33 cellular contexts compared by ENCODE assay signal in the genomic region with DNA sequence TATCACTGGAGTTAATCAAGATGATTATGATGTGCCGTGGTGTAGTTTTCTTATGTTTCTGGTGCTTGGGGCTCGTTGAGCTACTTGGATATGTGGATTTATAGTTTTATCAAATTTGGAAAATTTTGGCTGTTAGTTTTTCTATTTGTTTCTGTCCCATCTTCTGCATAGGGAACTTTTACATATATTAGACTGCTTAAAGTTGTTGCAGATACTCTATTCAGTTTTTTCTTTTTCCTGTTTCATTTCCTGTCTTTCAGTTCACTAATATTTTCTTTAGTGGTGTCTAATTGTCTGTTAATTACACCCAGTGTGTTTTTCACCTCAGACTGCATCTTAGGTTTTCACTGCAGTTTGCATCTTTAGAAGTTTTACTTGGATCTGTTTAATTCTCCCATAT.
DNase-seq lines count a peak whose midpoint lies in the region; ATAC-seq and TF ChIP-seq lines count a peak whose summit lies in the region.
"Had no signal": no experiment of that assay in that cellular context is flagged by ENCODE, and none has a peak within 500 bp of the region (broad histone marks: within the 10 kb centered on the region; RNA-seq: fewer than 3 reads in every experiment).

No MANE protein-coding gene starts in this region.

- TF ChIP-seq CTCF in SK-N-SH (IDR thresholded peaks at IDR 0.05) (no peak), HEK293 (tag by site-specific recombination; IDR thresholded peaks at IDR 0.05) (no peak)

- 29% methylated on average over 2 of the region's 2 CpGs for WGBS in SK-N-SH (ENCODE audit: low lambda C conversion rate)

- no peaks in the 10 kb centered on the region for H3K79me2 ChIP-seq in SK-N-SH (ENCODE audit: insufficient read depth)

- H3K4me3 ChIP-seq in SK-N-SH (ENCODE audit: low read depth in 2 of 2, low read length in 1 of 2) (no peak overlapping the region), HEK293 (ENCODE audit: low read depth, low read length) (no peak overlapping the region)
- H3K4me3 ChIP-seq: A549; BLaER1; BLaER1 treated with 17β-estradiol and CSF1 and Interleukin-3, amounts not matched to agents 10 nM and 100 nM had no signal

- H3K36me3 Mint-ChIP-seq in central memory CD8-positive, alpha-beta T cell (ENCODE audit: insufficient read depth), result no peaks in the 10 kb centered on the region
- H3K36me3 Mint-ChIP-seq: CD14-positive monocyte; CD4-positive, alpha-beta memory T cell; CD4-positive, CD25-positive, alpha-beta regulatory T cell; CD8-positive, alpha-beta T cell had no signal

- CTCF ChIA-PET in SK-N-SH (lab: Yijun Ruan, JAX), result no interaction called here
- CTCF ChIA-PET in HEK293 (lab: Yijun Ruan, JAX), result interaction anchor here (2.4 kb wide), 1 partner anchor 10 kb away, joined by 10 read pairs; no protein-coding TSS in a partner anchor

- no peaks in the 10 kb centered on the region for H4K20me1 ChIP-seq in SK-N-SH (ENCODE audit: insufficient read depth)
- H4K20me1 ChIP-seq: BLaER1; BLaER1 treated with 17β-estradiol and CSF1 and Interleukin-3, amounts not matched to agents 10 nM and 100 nM had no signal

- H3K9me2 ChIP-seq in SK-N-SH, result no peaks in the 10 kb centered on the region

- H3K27ac ChIP-seq in SK-N-SH (ENCODE audit: low read depth in 2 of 2, low read length in 1 of 2), result no peak overlapping the region
- no peak overlapping the region for H3K27ac ChIP-seq in HEK293 (ENCODE audit: extremely low read depth, low read depth, low read length)
- H3K27ac ChIP-seq: 22Rv1; A549; BLaER1; BLaER1 treated with 17β-estradiol and CSF1 and Interleukin-3, amounts not matched to agents 10 nM and 100 nM; C4-2B had no signal

- H3K4me1 ChIP-seq in SK-N-SH (ENCODE audit: control insufficient read depth in 1 of 2, insufficient read depth in 2 of 2, low read depth in 1 of 2, low read length in 1 of 2), result no peaks in the 10 kb centered on the region
- no peaks in the 10 kb centered on the region for H3K4me1 ChIP-seq in HEK293 (ENCODE audit: control insufficient read depth, insufficient read depth, low read length)
- H3K4me1 ChIP-seq: A549; BE2C; BLaER1; BLaER1 treated with 17β-estradiol and CSF1 and Interleukin-3, amounts not matched to agents 10 nM and 100 nM; Caco-2 had no signal

- no peak overlapping the region for H3K4me3 Mint-ChIP-seq in central memory CD8-positive, alpha-beta T cell
- H3K4me3 Mint-ChIP-seq: B cell; CD14-positive monocyte; CD4-positive, alpha-beta memory T cell; CD4-positive, alpha-beta T cell; CD4-positive, CD25-positive, alpha-beta regulatory T cell; CD8-positive, alpha-beta memory T cell; CD8-positive, alpha-beta T cell had no signal

- peak overlapping the region; percentile 32 for H3K27ac Mint-ChIP-seq in central memory CD8-positive, alpha-beta T cell (ENCODE audit: low read depth)
- H3K27ac Mint-ChIP-seq: B cell; CD14-positive monocyte; CD4-positive, alpha-beta memory T cell; CD4-positive, alpha-beta T cell; CD4-positive, CD25-positive, alpha-beta regulatory T cell; CD8-positive, alpha-beta memory T cell; CD8-positive, alpha-beta T cell had no signal

- POLR2A ChIA-PET in SK-N-SH (lab: Yijun Ruan, JAX) (no interaction called here), HEK293 (lab: Yijun Ruan, JAX) (no interaction called here)

- DNase-seq in SK-N-SH (no peak), NK-92 (lab: John Stamatoyannopoulos, UW; ENCODE audit: unreplicated experiment) (no peak), HuH-7 (ENCODE audit: low spot score) (no peak)
- no peak for DNase-seq in central memory CD8-positive, alpha-beta T cell (ENCODE audit: low spot score in 2 of 2)
- DNase-seq: 8988T; ACHN; AML-193; BE2C; C1 segment of cervical spinal cord; Caco-2; Calu3; CD4-positive, alpha-beta memory T cell; CD4-positive, alpha-beta T cell; CD4-positive, CD25-positive, alpha-beta regulatory T cell; CD8-positive, alpha-beta memory T cell; CD8-positive, alpha-beta T cell; COR-L47; DMS 273 treated with DMSO at 0.1 percent for 48 hours; DMS153; DMS53; DMS79; DMS79 treated with DMSO at 0.1 percent for 48 hours; DND-41; EL had no signal

- TF ChIP-seq RAD21 in SK-N-SH (IDR thresholded peaks at IDR 0.05; ENCODE audit: low read length), result no peak

- no peaks in the 10 kb centered on the region for H3K27me3 ChIP-seq in SK-N-SH (ENCODE audit: insufficient read depth)
- H3K27me3 ChIP-seq: BE2C; BLaER1; BLaER1 treated with 17β-estradiol and CSF1 and Interleukin-3, amounts not matched to agents 10 nM and 100 nM had no signal

- no peaks in the 10 kb centered on the region for H3F3A ChIP-seq in SK-N-SH (replicated peaks; ENCODE audit: insufficient read depth)

- H3K9me3 ChIP-seq in SK-N-SH (0 out of 2 replicates have a peak, but pooled peaks cover 6% of the 10 kb centered on the region), HEK293 (ENCODE audit: control insufficient read depth, insufficient read depth, low read depth, low read length) (no peaks in the 10 kb centered on the region)
- H3K9me3 ChIP-seq: BE2C had no signal

- H3K9me3 Mint-ChIP-seq in central memory CD8-positive, alpha-beta T cell, result peaks cover 14% of the 10 kb centered on the region

- H3K27me3 Mint-ChIP-seq in central memory CD8-positive, alpha-beta T cell, result peaks cover 23% of the 10 kb centered on the region

- no peak for TF ChIP-seq EP300 in SK-N-SH (IDR thresholded peaks at IDR 0.05; ENCODE audit: borderline replicate concordance in 1 of 2, low read depth in 1 of 2, low read length in 1 of 2)

- H3K4me1 Mint-ChIP-seq in central memory CD8-positive, alpha-beta T cell, result no peaks in the 10 kb centered on the region
- H3K4me1 Mint-ChIP-seq: B cell; CD14-positive monocyte; CD4-positive, alpha-beta memory T cell; CD4-positive, CD25-positive, alpha-beta regulatory T cell; CD8-positive, alpha-beta memory T cell had no signal

- no peak overlapping the region for H3K9ac ChIP-seq in SK-N-SH
- H3K9ac ChIP-seq: BLaER1; BLaER1 treated with 17β-estradiol and CSF1 and Interleukin-3, amounts not matched to agents 10 nM and 100 nM had no signal

- no peak overlapping the region for H3K4me2 ChIP-seq in SK-N-SH
- H3K4me2 ChIP-seq: A549; BLaER1; BLaER1 treated with 17β-estradiol and CSF1 and Interleukin-3, amounts not matched to agents 10 nM and 100 nM had no signal

- H3K36me3 ChIP-seq in SK-N-SH (replicated peaks in 1 of 2; ENCODE audit: control insufficient read depth in 1 of 2, insufficient read depth in 2 of 2, low read length in 1 of 2) (no peaks in the 10 kb centered on the region), HEK293 (ENCODE audit: control insufficient read depth in 2 of 2, insufficient read depth in 1 of 2, low read length in 2 of 2) (no peaks in the 10 kb centered on the region)
- H3K36me3 ChIP-seq: BE2C; BLaER1; BLaER1 treated with 17β-estradiol and CSF1 and Interleukin-3, amounts not matched to agents 10 nM and 100 nM had no signal

- H2AFZ ChIP-seq in SK-N-SH (ENCODE audit: low read depth), result no peak overlapping the region

- ATAC-seq in SK-N-SH treated with all-trans-retinoic acid at 6 μM for 48 hours, result no peak
- no peak for ATAC-seq in central memory CD8-positive, alpha-beta T cell (replicated peaks; ENCODE audit: extremely low read depth, poor library complexity, severe bottlenecking)
- ATAC-seq: A549; CD8-positive, alpha-beta T cell had no signal

TF ChIP-seq in SK-N-SH treated with all-trans-retinoic acid at 6 μM for 48 hours, 23 proteins besides CTCF, POLR2A, EP300 and RAD21:
- TF ChIP-seq ZC3H10 (CRISPR knock-in tag; IDR thresholded peaks at IDR 0.05), result no peak
- no peak for TF ChIP-seq ZNF565 (CRISPR knock-in tag; conservative IDR thresholded peaks at IDR 0.05; ENCODE audit: low read depth)
- TF ChIP-seq ZNF70 (CRISPR knock-in tag; IDR thresholded peaks at IDR 0.05), result no peak
- peak; percentile 77 for TF ChIP-seq ZFP30 (CRISPR knock-in tag; IDR thresholded peaks at IDR 0.05)

TF ChIP-seq in SK-N-SH, 30 proteins besides CTCF, POLR2A, EP300 and RAD21 (continues in another document):
- no peak for TF ChIP-seq SMC3 (IDR thresholded peaks at IDR 0.05; ENCODE audit: low read depth, low read length)
- TF ChIP-seq FOXM1 (IDR thresholded peaks at IDR 0.05; ENCODE audit: low read depth), result no peak
- TF ChIP-seq ELF1 (IDR thresholded peaks at IDR 0.05), result no peak
- no peak for TF ChIP-seq TEAD4 (IDR thresholded peaks at IDR 0.05; ENCODE audit: borderline replicate concordance, insufficient read depth)
- TF ChIP-seq RXRA (IDR thresholded peaks at IDR 0.05; ENCODE audit: borderline replicate concordance, low read depth), result no peak
- no peak for TF ChIP-seq SIN3A (IDR thresholded peaks at IDR 0.05; ENCODE audit: borderline replicate concordance, low read depth, low read length)
- no peak for TF ChIP-seq JUND (IDR thresholded peaks at IDR 0.05)
- no peak for TF ChIP-seq YY1 (IDR thresholded peaks at IDR 0.05; ENCODE audit: low read depth)
- TF ChIP-seq MXI1 (IDR thresholded peaks at IDR 0.05; ENCODE audit: low read depth, low read length), result no peak

TF ChIP-seq in HEK293, 187 proteins besides CTCF, POLR2A, EP300 and RAD21:
- peak; percentile 56 for TF ChIP-seq SETDB1 (IDR thresholded peaks at IDR 0.05; ENCODE audit: insufficient read length, low read length)
- no peak for TF ChIP-seq ZNF544 (tag by site-specific recombination; IDR thresholded peaks at IDR 0.05)
